8 cellular contexts compared by ENCODE assay signal in the genomic region with DNA sequence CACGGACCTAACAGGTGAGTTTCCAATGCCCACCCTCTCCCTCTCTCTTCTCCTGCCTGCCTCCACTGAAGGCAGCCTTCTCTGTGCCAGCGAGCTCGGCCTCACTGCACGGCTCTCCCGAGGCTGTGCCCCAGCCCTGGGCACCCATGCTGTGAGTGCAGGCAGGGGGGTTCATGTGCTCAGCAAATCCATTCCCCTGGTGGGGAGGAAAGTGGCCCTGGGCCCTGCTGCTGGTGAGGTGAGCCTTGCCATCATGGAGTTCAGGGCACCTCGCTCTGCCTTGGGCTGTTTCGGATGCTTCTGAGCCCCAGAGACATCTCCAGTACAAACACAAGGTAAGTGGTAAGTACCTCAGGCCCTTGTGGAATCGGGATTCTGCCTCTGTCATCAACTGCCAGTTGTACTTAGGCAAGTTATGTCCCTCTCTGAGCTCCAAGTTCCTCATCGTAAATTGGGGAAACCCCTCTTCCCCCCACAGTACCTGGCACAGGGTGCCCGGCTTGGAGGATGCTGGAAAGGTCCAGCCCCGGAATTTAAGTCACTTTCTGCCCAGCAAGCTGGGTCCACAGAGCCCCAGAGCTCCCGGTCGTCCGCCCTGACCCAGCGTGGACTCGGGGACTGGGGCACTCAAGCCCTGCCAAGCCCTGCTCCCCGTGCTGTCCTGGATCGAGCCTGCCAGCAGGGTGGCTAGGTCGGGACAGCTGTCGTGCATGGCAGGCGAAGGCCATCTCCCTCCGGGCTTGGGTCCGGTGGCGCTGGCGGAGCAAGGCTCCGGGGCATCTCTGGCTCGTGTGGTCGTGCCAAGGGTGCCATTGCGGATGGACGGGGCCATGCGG. TPM values are rescaled to one million over a fixed set of nuclear protein-coding genes. Genes with fewer than 3 reads are reported as not detected.
DNase-seq lines count a peak whose midpoint lies in the region; ATAC-seq and TF ChIP-seq lines count a peak whose summit lies in the region.

No MANE protein-coding gene starts in this region.

- H3K27ac ChIP-seq in RWPE2 (ENCODE audit: poor library complexity, severe bottlenecking): no peak overlapping the region

- peak overlapping the region; percentile 81 to 92 (median 86) for H3K4me3 Mint-ChIP-seq in naive thymus-derived CD8-positive, alpha-beta T cell

- peak overlapping the region; percentile 68 for H3K4me3 ChIP-seq in RWPE2 (ENCODE audit: severe bottlenecking)

- peak overlapping the region; percentile 53 to 96 (median 89) for H3K27ac Mint-ChIP-seq in naive thymus-derived CD8-positive, alpha-beta T cell

- H3K4me1 ChIP-seq in RWPE2 (ENCODE audit: insufficient read depth, poor library complexity, severe bottlenecking): no peaks in the 10 kb centered on the region

- H3K4me1 Mint-ChIP-seq in naive thymus-derived CD8-positive, alpha-beta T cell: peaks cover 6 to 26% (median 19%) of the 10 kb centered on the region in 4 donors

- H3K9me3 Mint-ChIP-seq in naive thymus-derived CD8-positive, alpha-beta T cell: no peaks in the 10 kb centered on the region

- DNase-seq in NCI-H82 (lab: John Stamatoyannopoulos, UW) (peak; percentile 42), NCI-H82 treated with DMSO at 0.1 percent for 48 hours (lab: John Stamatoyannopoulos, UW; ENCODE audit: unreplicated experiment) (no peak), RWPE2 (ENCODE audit: low spot score) (peak; percentile 56), epidermal melanocyte (ENCODE audit: insufficient read length, low spot score) (peak; percentile 17), iPS-NIHi7 (ENCODE audit: extremely low spot score) (no peak), NCI-H1417 treated with DMSO at 0.1 percent for 48 hours (lab: John Stamatoyannopoulos, UW) (no peak)
- peak in 2 of 10 donors; percentile 25 to 36 for DNase-seq in naive thymus-derived CD8-positive, alpha-beta T cell

- H3K27me3 Mint-ChIP-seq in naive thymus-derived CD8-positive, alpha-beta T cell: no peaks in the 10 kb centered on the region

- TF ChIP-seq CTCF in RWPE2 (IDR thresholded peaks at IDR 0.05; ENCODE audit: poor library complexity, severe bottlenecking): no peak

- peak; percentile 12 for ATAC-seq in HG02970 (IDR thresholded peaks at IDR 0.05; ENCODE audit: low FRiP score, unreplicated experiment)
- ATAC-seq in RWPE2 (ENCODE audit: low read depth): peak; percentile 15
- ATAC-seq in naive thymus-derived CD8-positive, alpha-beta T cell: peak; percentile 3 to 11

- H3K36me3 Mint-ChIP-seq in naive thymus-derived CD8-positive, alpha-beta T cell: peaks cover 0 to 18% (median 0%) of the 10 kb centered on the region in 3 donors

- no peaks in the 10 kb centered on the region for H3K9me3 ChIP-seq in RWPE2 (ENCODE audit: severe bottlenecking)

- no peaks in the 10 kb centered on the region for H3K27me3 ChIP-seq in RWPE2 (ENCODE audit: insufficient read depth, poor library complexity, severe bottlenecking)

- POLR2A ChIA-PET in naive thymus-derived CD8-positive, alpha-beta T cell (lab: Charles Lee): interaction anchor here (0.6 to 7.4 kb wide), 22 partner anchors 10 to 221 kb away, joined by 3 to 63 read pairs (median 7); a partner anchor contains a TSS

- peaks cover 9% of the 10 kb centered on the region; the same call in 1 of the 2 replicates for H3K36me3 ChIP-seq in RWPE2 (ENCODE audit: low read depth)

RNA-seq across cellular contexts. Expression of a gene that starts 0.7 kb away (rescaled TPM):
- 10 to 100 TPM; 56.7 to 59.3 TPM for total RNA-seq in naive thymus-derived CD8-positive, alpha-beta T cell
- 100 to 1,000 TPM in 2 of 3 donors, 10 to 100 TPM in 1; 90.0 to 131 (median 119) TPM for polyA plus RNA-seq in naive thymus-derived CD8-positive, alpha-beta T cell

RNA-seq across cellular contexts. Expression of a gene that starts 41.4 kb away (rescaled TPM):
- 10 to 100 TPM; 31.5 to 37.0 TPM for total RNA-seq in naive thymus-derived CD8-positive, alpha-beta T cell
- polyA plus RNA-seq in naive thymus-derived CD8-positive, alpha-beta T cell: 1 to 10 TPM; 4.3 to 9.0 (median 4.5) TPM

RNA-seq across cellular contexts. Expression of a gene that starts 41.7 kb away (rescaled TPM):
- total RNA-seq in naive thymus-derived CD8-positive, alpha-beta T cell: under 1 TPM; 0.26 to 0.30 TPM
- polyA plus RNA-seq in naive thymus-derived CD8-positive, alpha-beta T cell: under 1 TPM in 2 of 3 donors, not detected in 1; 0.34 to 0.48 TPM

Comparison
In these comparisons a context has a peak if more than half of its experiments do, and no peak if none do; other contexts are left out.
1. DNase-seq: peak in NCI-H82 (single experiment), RWPE2 (single experiment) and epidermal melanocyte (single experiment); none in NCI-H82 treated with DMSO at 0.1 percent for 48 hours (single experiment), iPS-NIHi7 (single experiment) and NCI-H1417 treated with DMSO at 0.1 percent for 48 hours (single experiment).
2. Peak in every context shown above with its lines, with median percentiles within 50 percentile points of each other: ATAC-seq.